12 cellular contexts compared by ENCODE assay signal in the genomic region with DNA sequence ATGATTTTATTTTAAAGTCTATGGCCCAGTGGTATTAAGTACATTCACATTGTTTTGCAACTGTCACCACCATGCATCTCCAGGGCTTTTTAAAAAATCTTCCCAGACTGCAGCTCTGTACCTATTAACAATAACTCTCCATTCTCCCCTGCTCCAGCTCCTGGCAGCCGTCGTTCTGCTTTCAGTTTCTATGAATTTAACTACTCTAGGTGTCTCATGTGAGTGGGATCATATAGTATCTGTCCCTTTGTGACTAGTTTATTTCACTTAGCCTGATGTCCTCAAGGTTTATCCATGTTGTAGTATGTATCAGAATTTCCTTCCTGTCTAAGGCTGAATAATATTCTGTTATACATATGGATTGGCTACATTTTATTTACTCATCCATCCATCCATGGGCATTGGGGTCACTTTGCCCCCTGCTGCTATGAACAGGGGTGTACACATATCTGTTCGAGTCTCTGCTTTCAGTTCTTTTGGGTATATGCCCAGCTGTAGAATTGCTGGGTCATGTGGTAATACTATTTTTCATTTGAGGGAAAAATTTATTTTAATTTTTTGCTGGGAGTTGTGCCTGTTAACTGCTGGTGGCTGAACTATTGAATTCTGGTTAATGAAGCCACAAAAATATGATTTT.
DNase-seq lines count a peak whose midpoint lies in the region; ATAC-seq and TF ChIP-seq lines count a peak whose summit lies in the region.
"Had no signal": no experiment of that assay in that cellular context is flagged by ENCODE, and none has a peak within 500 bp of the region (broad histone marks: within the 10 kb centered on the region; RNA-seq: fewer than 3 reads in every experiment).

No MANE protein-coding gene starts in this region.

- ATAC-seq in GM18858 (IDR thresholded peaks at IDR 0.05; ENCODE audit: unreplicated experiment), result peak; percentile 67
- ATAC-seq in HG02610 (IDR thresholded peaks at IDR 0.05; ENCODE audit: unreplicated experiment), result peak; percentile 69
- peak; percentile 33; the same call in 1 of the 3 replicates for ATAC-seq in SK-N-SH treated with all-trans-retinoic acid at 6 μM for 48 hours
- ATAC-seq in psoas muscle, result no peak
- no peak for ATAC-seq in HG02588 (IDR thresholded peaks at IDR 0.05; ENCODE audit: unreplicated experiment)
- no peak for ATAC-seq in stimulated activated naive B cell treated with anti-CD40 and anti-IgM and Interleukin-4, amounts not matched to agents 10 μg/mL and 1 μg/mL and 100 μg/mL, for 72 hours (replicated peaks)
- ATAC-seq: lower lobe of right lung had no signal

- peaks cover 0 to 17% of the 10 kb centered on the region in 2 donors for H3K36me3 ChIP-seq in psoas muscle (ENCODE audit: insufficient read depth in 1 of 2, low read depth in 1 of 2)
- no peaks in the 10 kb centered on the region for H3K36me3 ChIP-seq in CD4-positive, alpha-beta memory T cell (ENCODE audit: insufficient read depth, low read length)
- H3K36me3 ChIP-seq: lower lobe of right lung had no signal

- H3K27ac Mint-ChIP-seq in CD4-positive, alpha-beta memory T cell, result peak overlapping the region in 2 of 7 donors; percentile 14 to 19
- no peak overlapping the region for H3K27ac Mint-ChIP-seq in stimulated activated naive B cell treated with anti-CD40 and anti-IgM and Interleukin-4, amounts not matched to agents 10 μg/mL and 1 μg/mL and 100 μg/mL, for 72 hours
- H3K27ac Mint-ChIP-seq: activated naive CD4-positive, alpha-beta T cell treated with anti-CD3 and anti-CD28 coated beads for 36 hours had no signal

- intact Hi-C loops in psoas muscle (cut with DNase I), result loop anchor here in 1 of 2 donors (5.0 kb wide), 1 partner anchor 136 kb away; no protein-coding TSS in a partner anchor
- intact Hi-C loops in CD4-positive, alpha-beta memory T cell (cut with micrococcal nuclease), result no loop called here

- H3K27ac ChIP-seq in psoas muscle, result peak overlapping the region; percentile 68
- no peak overlapping the region for H3K27ac ChIP-seq in CD4-positive, alpha-beta memory T cell (ENCODE audit: low read depth, low read length)
- H3K27ac ChIP-seq: lower lobe of right lung had no signal

- CTCF ChIA-PET in CD4-positive, alpha-beta memory T cell (lab: Charles Lee; ENCODE audit: partially characterized antibody), result interaction anchor here (1.1 to 7.5 kb wide), 3 partner anchors 15 to 153 kb away, joined by 3 to 261 read pairs (median 36); no protein-coding TSS in a partner anchor

- peaks cover 4 to 11% of the 10 kb centered on the region in 2 donors for H3K36me3 Mint-ChIP-seq in CD4-positive, alpha-beta memory T cell
- no peaks in the 10 kb centered on the region for H3K36me3 Mint-ChIP-seq in stimulated activated naive B cell treated with anti-CD40 and anti-IgM and Interleukin-4, amounts not matched to agents 10 μg/mL and 1 μg/mL and 100 μg/mL, for 72 hours

- no peaks in the 10 kb centered on the region for H3K9me3 Mint-ChIP-seq in CD4-positive, alpha-beta memory T cell
- no peaks in the 10 kb centered on the region for H3K9me3 Mint-ChIP-seq in stimulated activated naive B cell treated with anti-CD40 and anti-IgM and Interleukin-4, amounts not matched to agents 10 μg/mL and 1 μg/mL and 100 μg/mL, for 72 hours
- H3K9me3 Mint-ChIP-seq: activated naive CD4-positive, alpha-beta T cell treated with anti-CD3 and anti-CD28 coated beads for 36 hours had no signal

- DNase-seq in psoas muscle (no peak), DMS153 treated with DMSO at 0.1 percent for 48 hours (lab: John Stamatoyannopoulos, UW; ENCODE audit: unreplicated experiment) (no peak)
- no peak for DNase-seq in CD4-positive, alpha-beta memory T cell
- DNase-seq in stimulated activated naive B cell treated with anti-CD40 and anti-IgM and Interleukin-4, amounts not matched to agents 10 μg/mL and 1 μg/mL and 100 μg/mL, for 72 hours, result no peak
- DNase-seq: activated naive CD4-positive, alpha-beta T cell treated with anti-CD3 and anti-CD28 coated beads for 36 hours; DND-41; lower lobe of right lung; stimulated activated naive CD4-positive, alpha-beta T cell had no signal

- peaks cover 0 to 2% (median 0%) of the 10 kb centered on the region in 4 donors for H3K4me1 Mint-ChIP-seq in CD4-positive, alpha-beta memory T cell
- no peaks in the 10 kb centered on the region for H3K4me1 Mint-ChIP-seq in stimulated activated naive B cell treated with anti-CD40 and anti-IgM and Interleukin-4, amounts not matched to agents 10 μg/mL and 1 μg/mL and 100 μg/mL, for 72 hours

- TF ChIP-seq CTCF in psoas muscle (IDR thresholded peaks at IDR 0.05), result no peak

- POLR2A ChIA-PET in CD4-positive, alpha-beta memory T cell (lab: Charles Lee; ENCODE audit: partially characterized antibody), result no interaction called here

- 29 to 46% (median 34%) methylated on average over 3 of the region's 3 CpGs for WGBS in psoas muscle, 3 donors

- H3K4me1 ChIP-seq in psoas muscle, result peaks cover 24% of the 10 kb centered on the region
- H3K4me1 ChIP-seq in CD4-positive, alpha-beta memory T cell (ENCODE audit: insufficient read depth, low read length), result no peaks in the 10 kb centered on the region
- H3K4me1 ChIP-seq: lower lobe of right lung had no signal

- H3K27me3 ChIP-seq in psoas muscle (ENCODE audit: insufficient read depth in 3 of 3, low read length in 2 of 3), result no peaks in the 10 kb centered on the region
- no peaks in the 10 kb centered on the region for H3K27me3 ChIP-seq in CD4-positive, alpha-beta memory T cell (ENCODE audit: insufficient read depth, low read length)

- H3K9me3 ChIP-seq in psoas muscle, result no peaks in the 10 kb centered on the region
- no peaks in the 10 kb centered on the region for H3K9me3 ChIP-seq in CD4-positive, alpha-beta memory T cell (ENCODE audit: control insufficient read depth in 1 of 2, low read length in 2 of 2)
- H3K9me3 ChIP-seq: lower lobe of right lung had no signal

- H3K27me3 Mint-ChIP-seq in CD4-positive, alpha-beta memory T cell, result no peaks in the 10 kb centered on the region
- no peaks in the 10 kb centered on the region for H3K27me3 Mint-ChIP-seq in stimulated activated naive B cell treated with anti-CD40 and anti-IgM and Interleukin-4, amounts not matched to agents 10 μg/mL and 1 μg/mL and 100 μg/mL, for 72 hours

- H3K4me3 ChIP-seq in psoas muscle, result no peak overlapping the region
- H3K4me3 ChIP-seq in CD4-positive, alpha-beta memory T cell (ENCODE audit: low read length in 2 of 2), result no peak overlapping the region
- H3K4me3 ChIP-seq: lower lobe of right lung had no signal

- no peak overlapping the region for H3K4me3 Mint-ChIP-seq in CD4-positive, alpha-beta memory T cell
- H3K4me3 Mint-ChIP-seq in stimulated activated naive B cell treated with anti-CD40 and anti-IgM and Interleukin-4, amounts not matched to agents 10 μg/mL and 1 μg/mL and 100 μg/mL, for 72 hours, result no peak overlapping the region
- H3K4me3 Mint-ChIP-seq: activated naive CD4-positive, alpha-beta T cell treated with anti-CD3 and anti-CD28 coated beads for 36 hours had no signal

TF ChIP-seq in SK-N-SH treated with all-trans-retinoic acid at 6 μM for 48 hours, 23 proteins besides CTCF, POLR2A, EP300 and RAD21:
- TF ChIP-seq PPARA (CRISPR knock-in tag; IDR thresholded peaks at IDR 0.05; ENCODE audit: borderline replicate concordance) (no peak), SNAI2 (CRISPR knock-in tag; IDR thresholded peaks at IDR 0.05) (no peak), TOX (CRISPR knock-in tag; IDR thresholded peaks at IDR 0.05; ENCODE audit: borderline replicate concordance) (no peak), RARB (CRISPR knock-in tag; IDR thresholded peaks at IDR 0.05) (no peak), GLIS3 (CRISPR knock-in tag; IDR thresholded peaks at IDR 0.05) (no peak), CSDC2 (CRISPR knock-in tag; IDR thresholded peaks at IDR 0.05) (no peak), ISL1 (CRISPR knock-in tag; IDR thresholded peaks at IDR 0.05) (no peak), ZFP3 (CRISPR knock-in tag; IDR thresholded peaks at IDR 0.05) (no peak), ZNF565 (CRISPR knock-in tag; conservative IDR thresholded peaks at IDR 0.05; ENCODE audit: low read depth) (no peak), ARNTL (CRISPR knock-in tag; IDR thresholded peaks at IDR 0.05; ENCODE audit: borderline replicate concordance, low read depth) (no peak), ZC3H10 (CRISPR knock-in tag; IDR thresholded peaks at IDR 0.05) (no peak), BACH2 (CRISPR knock-in tag; IDR thresholded peaks at IDR 0.05; ENCODE audit: borderline replicate concordance) (no peak)
- TF ChIP-seq, protein P1, sequence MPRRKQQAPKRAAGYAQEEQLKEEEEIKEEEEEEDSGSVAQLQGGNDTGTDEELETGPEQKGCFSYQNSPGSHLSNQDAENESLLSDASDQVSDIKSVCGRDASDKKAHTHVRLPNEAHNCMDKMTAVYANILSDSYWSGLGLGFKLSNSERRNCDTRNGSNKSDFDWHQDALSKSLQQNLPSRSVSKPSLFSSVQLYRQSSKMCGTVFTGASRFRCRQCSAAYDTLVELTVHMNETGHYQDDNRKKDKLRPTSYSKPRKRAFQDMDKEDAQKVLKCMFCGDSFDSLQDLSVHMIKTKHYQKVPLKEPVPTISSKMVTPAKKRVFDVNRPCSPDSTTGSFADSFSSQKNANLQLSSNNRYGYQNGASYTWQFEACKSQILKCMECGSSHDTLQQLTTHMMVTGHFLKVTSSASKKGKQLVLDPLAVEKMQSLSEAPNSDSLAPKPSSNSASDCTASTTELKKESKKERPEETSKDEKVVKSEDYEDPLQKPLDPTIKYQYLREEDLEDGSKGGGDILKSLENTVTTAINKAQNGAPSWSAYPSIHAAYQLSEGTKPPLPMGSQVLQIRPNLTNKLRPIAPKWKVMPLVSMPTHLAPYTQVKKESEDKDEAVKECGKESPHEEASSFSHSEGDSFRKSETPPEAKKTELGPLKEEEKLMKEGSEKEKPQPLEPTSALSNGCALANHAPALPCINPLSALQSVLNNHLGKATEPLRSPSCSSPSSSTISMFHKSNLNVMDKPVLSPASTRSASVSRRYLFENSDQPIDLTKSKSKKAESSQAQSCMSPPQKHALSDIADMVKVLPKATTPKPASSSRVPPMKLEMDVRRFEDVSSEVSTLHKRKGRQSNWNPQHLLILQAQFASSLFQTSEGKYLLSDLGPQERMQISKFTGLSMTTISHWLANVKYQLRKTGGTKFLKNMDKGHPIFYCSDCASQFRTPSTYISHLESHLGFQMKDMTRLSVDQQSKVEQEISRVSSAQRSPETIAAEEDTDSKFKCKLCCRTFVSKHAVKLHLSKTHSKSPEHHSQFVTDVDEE (CRISPR knock-in tag; IDR thresholded peaks at IDR 0.05), result no peak

Comparison
In these comparisons a context has a peak if more than half of its experiments do, and no peak if none do; other contexts are left out.
1. ATAC-seq: peak in GM18858 (single experiment), HG02610 (single experiment) and SK-N-SH treated with all-trans-retinoic acid at 6 μM for 48 hours (single experiment); none in psoas muscle (0 of 4), HG02588 (single experiment) and stimulated activated naive B cell treated with anti-CD40 and anti-IgM and Interleukin-4, amounts not matched to agents 10 μg/mL and 1 μg/mL and 100 μg/mL, for 72 hours (0 of 2).